23 cellular contexts compared by ENCODE assay signal in the genomic region with DNA sequence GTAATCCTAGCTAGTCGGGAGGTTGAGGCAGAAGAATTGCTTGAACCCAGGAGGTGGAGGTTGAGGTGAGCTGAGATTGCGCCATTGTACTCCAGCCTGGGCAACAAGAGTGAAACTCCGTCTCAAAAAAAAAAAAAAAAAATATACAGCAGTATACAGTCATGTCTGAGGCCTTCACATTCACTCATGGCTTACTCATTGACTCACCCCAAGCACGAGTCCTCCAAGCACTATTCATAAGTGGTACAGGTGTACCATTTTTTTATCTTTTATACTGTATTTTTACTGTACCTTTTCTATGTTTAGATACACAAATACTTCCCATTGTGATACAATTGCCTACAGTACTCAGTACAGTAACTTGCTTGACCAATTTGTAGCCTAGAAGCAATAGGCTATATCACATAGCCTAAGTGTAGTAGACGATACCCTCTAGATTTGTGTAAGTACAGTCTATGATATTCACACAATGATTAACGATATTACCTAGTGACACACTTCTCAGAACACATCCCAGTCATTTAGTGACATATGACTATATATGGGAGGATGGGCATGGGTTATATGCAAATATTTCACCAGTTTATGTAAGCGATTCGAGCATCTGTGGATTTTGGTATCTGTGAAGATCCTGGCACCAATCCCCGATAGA. TPM values are rescaled to one million over a fixed set of nuclear protein-coding genes. Genes with fewer than 3 reads are reported as not detected.
DNase-seq lines count a peak whose midpoint lies in the region; ATAC-seq and TF ChIP-seq lines count a peak whose summit lies in the region.
"Had no signal": no experiment of that assay in that cellular context is flagged by ENCODE, and none has a peak within 500 bp of the region (broad histone marks: within the 10 kb centered on the region; RNA-seq: fewer than 3 reads in every experiment).

No MANE protein-coding gene starts in this region.

- peaks cover 5% of the 10 kb centered on the region for H3K4me1 Mint-ChIP-seq in activated CD4-positive, alpha-beta T cell treated with anti-CD3 and anti-CD28 coated beads for 36 hours
- H3K4me1 Mint-ChIP-seq: neural crest cell had no signal

- no peaks in the 10 kb centered on the region for H4K20me1 ChIP-seq in PC-3 (ENCODE audit: low read length)

- POLR2A ChIA-PET in activated CD4-positive, alpha-beta T cell treated with anti-CD3 and anti-CD28 coated beads for 36 hours (lab: Charles Lee), result no interaction called here
- POLR2A ChIA-PET in PC-3 (lab: Charles Lee; ENCODE audit: unreplicated experiment), result no interaction called here

- TF ChIP-seq CTCF in fibroblast of mammary gland (conservative IDR thresholded peaks at IDR 0.05; ENCODE audit: control insufficient read depth, insufficient read depth, low read depth, low read length) (no peak), PC-3 (conservative IDR thresholded peaks at IDR 0.05; ENCODE audit: low read depth, low read length) (no peak)

- H3F3A ChIP-seq in PC-3 (ENCODE audit: low read length, unreplicated experiment), result no peaks in the 10 kb centered on the region

- H3K27ac ChIP-seq in PC-3 (ENCODE audit: low read length), result no peak overlapping the region
- H3K27ac ChIP-seq: BLaER1, RWPE1, spleen, uterus had no signal

- no peak for DNase-seq in activated CD4-positive, alpha-beta T cell treated with anti-CD3 and anti-CD28 coated beads for 36 hours
- DNase-seq in activated CD4-positive, alpha-beta T cell treated with anti-CD3 and anti-CD28 coated beads for 4 hours, result no peak
- DNase-seq in HCEC 1CT (peak; percentile 76), NCI-H226 (peak; percentile 51), fibroblast of mammary gland (ENCODE audit: low read depth) (peak; percentile 50), OCI-M2 (lab: John Stamatoyannopoulos, UW; ENCODE audit: unreplicated experiment) (no peak), PC-3 (no peak)
- DNase-seq: 8988T; activated CD4-positive, alpha-beta T cell treated with anti-CD3 and anti-CD28 coated beads, Interleukin-2, amount 10 ng/mL, durations not matched to agents 24 days and 14 days; activated naive CD4-positive, alpha-beta T cell treated with Interleukin-2 at 50 U/mL for 16 hours; anterior cingulate cortex; cerebellar nuclear complex; effector memory CD4-positive, alpha-beta T cell; left ventricle myocardium superior; NCI-H187; spleen; stimulated activated CD4-positive, alpha-beta T cell treated with anti-CD3 and anti-CD28 coated beads, Interleukin-4, amount 100 ng/mL, for 4 hours; uterus had no signal

- H3K4me2 ChIP-seq in PC-3 (ENCODE audit: low read length), result no peak overlapping the region
- H3K4me2 ChIP-seq: BLaER1 had no signal

- H2AFZ ChIP-seq in PC-3 (ENCODE audit: low read length), result no peak overlapping the region

- no peaks in the 10 kb centered on the region for H3K9me3 ChIP-seq in PC-3 (ENCODE audit: low read length)
- H3K9me3 ChIP-seq: BLaER1, spleen, uterus had no signal

- no peak overlapping the region for H3K4me3 Mint-ChIP-seq in activated CD4-positive, alpha-beta T cell treated with anti-CD3 and anti-CD28 coated beads for 36 hours
- H3K4me3 Mint-ChIP-seq: activated CD4-positive, alpha-beta T cell treated with anti-CD3 and anti-CD28 coated beads, Interleukin-2, amount 10 ng/mL, durations not matched to agents 24 days and 14 days; neural crest cell had no signal

- H3K9me3 Mint-ChIP-seq in activated CD4-positive, alpha-beta T cell treated with anti-CD3 and anti-CD28 coated beads for 36 hours (ENCODE audit: low read depth), result no peaks in the 10 kb centered on the region
- H3K9me3 Mint-ChIP-seq: activated CD4-positive, alpha-beta T cell treated with anti-CD3 and anti-CD28 coated beads, Interleukin-2, amount 10 ng/mL, durations not matched to agents 24 days and 14 days; neural crest cell had no signal

- H3K36me3 ChIP-seq in PC-3 (ENCODE audit: low read depth, low read length), result peaks cover 14% of the 10 kb centered on the region
- H3K36me3 ChIP-seq: uterus had no signal

- intact Hi-C loops in activated CD4-positive, alpha-beta T cell treated with anti-CD3 and anti-CD28 coated beads for 36 hours (cut with DNase I, micrococcal nuclease), result no loop called here
- intact Hi-C loops in PC-3 (cut with micrococcal nuclease), result no loop called here

- H3K27me3 Mint-ChIP-seq in activated CD4-positive, alpha-beta T cell treated with anti-CD3 and anti-CD28 coated beads for 36 hours, result no peaks in the 10 kb centered on the region
- H3K27me3 Mint-ChIP-seq: activated CD4-positive, alpha-beta T cell treated with anti-CD3 and anti-CD28 coated beads, Interleukin-2, amount 10 ng/mL, durations not matched to agents 24 days and 14 days had no signal

- CTCF ChIA-PET in activated CD4-positive, alpha-beta T cell treated with anti-CD3 and anti-CD28 coated beads for 36 hours (lab: Charles Lee), result interaction anchor here (0.5 to 0.6 kb wide), 2 partner anchors 27 to 28 kb away, joined by 3 to 5 read pairs; no protein-coding TSS in a partner anchor
- CTCF ChIA-PET in PC-3 (lab: Charles Lee), result no interaction called here

- peaks cover 9% of the 10 kb centered on the region for H3K36me3 Mint-ChIP-seq in activated CD4-positive, alpha-beta T cell treated with anti-CD3 and anti-CD28 coated beads for 36 hours (ENCODE audit: low read depth)

- H3K9me2 ChIP-seq in PC-3 (replicated peaks; ENCODE audit: low read length), result no peaks in the 10 kb centered on the region

- H3K27me3 ChIP-seq in PC-3 (ENCODE audit: low read length), result no peaks in the 10 kb centered on the region
- H3K27me3 ChIP-seq: BLaER1, spleen, uterus had no signal

- BruUV-seq in PC-3 (replicated peaks; lab: Mats Ljungman, UMichigan), result no TSS peak

- no peaks in the 10 kb centered on the region for H3K79me2 ChIP-seq in PC-3 (ENCODE audit: low read length)

- peak; percentile 75 for ATAC-seq in activated CD4-positive, alpha-beta T cell treated with anti-CD3 and anti-CD28 coated beads for 36 hours
- ATAC-seq in PC-3, result no peak
- ATAC-seq in HG02588 (IDR thresholded peaks at IDR 0.05; ENCODE audit: unreplicated experiment), result no peak
- ATAC-seq: K562, left ventricle myocardium superior had no signal

- H3K27ac Mint-ChIP-seq in activated CD4-positive, alpha-beta T cell treated with anti-CD3 and anti-CD28 coated beads for 36 hours, result no peak overlapping the region
- H3K27ac Mint-ChIP-seq: activated CD4-positive, alpha-beta T cell treated with anti-CD3 and anti-CD28 coated beads, Interleukin-2, amount 10 ng/mL, durations not matched to agents 24 days and 14 days had no signal

- no peak overlapping the region for H3K9ac ChIP-seq in PC-3 (ENCODE audit: low read length)
- H3K9ac ChIP-seq: BLaER1 had no signal

- no peaks in the 10 kb centered on the region for H3K4me1 ChIP-seq in PC-3 (ENCODE audit: insufficient read depth, low read length)
- H3K4me1 ChIP-seq: uterus had no signal

- no peak overlapping the region for H3K4me3 ChIP-seq in fibroblast of mammary gland (ENCODE audit: control insufficient read depth, low read depth, low read length)
- no peak overlapping the region for H3K4me3 ChIP-seq in PC-3 (ENCODE audit: low read length)
- H3K4me3 ChIP-seq: BLaER1, K562, spleen, uterus had no signal

RNA-seq across cellular contexts. Expression of a gene that starts 12.2 kb away (rescaled TPM):
- total RNA-seq in activated CD4-positive, alpha-beta T cell treated with anti-CD3 and anti-CD28 coated beads for 36 hours, result 10 to 100 TPM; 33.1 to 36.5 TPM
- 11.2 and 16.5 TPM in 2 replicates for total RNA-seq in PC-3 (2014; rRNA removed)

RNA-seq across cellular contexts. Expression of a gene that starts 51.4 kb away (rescaled TPM):
- 10 to 100 TPM; 41.4 to 44.6 TPM for total RNA-seq in activated CD4-positive, alpha-beta T cell treated with anti-CD3 and anti-CD28 coated beads for 36 hours
- 36.3 and 63.2 TPM in 2 replicates for total RNA-seq in PC-3 (2014; rRNA removed)

Comparison
In these comparisons a context has a peak if more than half of its experiments do, and no peak if none do; other contexts are left out.
1. DNase-seq: peak in HCEC 1CT (single experiment), NCI-H226 (single experiment) and fibroblast of mammary gland (single experiment); none in activated CD4-positive, alpha-beta T cell treated with anti-CD3 and anti-CD28 coated beads for 36 hours (single experiment), activated CD4-positive, alpha-beta T cell treated with anti-CD3 and anti-CD28 coated beads for 4 hours (0 of 2), OCI-M2 (single experiment) and PC-3 (single experiment).